Comparison of ENCODE assay signal across 1 cellular context in genomic region chr11:74749127-74749964, GRCh38.
TF ChIP-seq lines count a peak whose summit lies in the region.

No MANE protein-coding gene starts in this region.

TF ChIP-seq in HepG2, 621 proteins besides CTCF, POLR2A, EP300 and RAD21 (continued from another document and continues in another):
- TF ChIP-seq IRF1 (CRISPR knock-in tag; IDR thresholded peaks at IDR 0.05; ENCODE audit: low read depth), result no peak
- TF ChIP-seq ZBTB2 (CRISPR knock-in tag; IDR thresholded peaks at IDR 0.05; ENCODE audit: low read depth), result peak; percentile 75
- TF ChIP-seq RBM39 (IDR thresholded peaks at IDR 0.05; ENCODE audit: low read depth, low read length, poor library complexity, severe bottlenecking), result peak; percentile 71
- TF ChIP-seq HOMEZ (CRISPR knock-in tag; IDR thresholded peaks at IDR 0.05; ENCODE audit: low read depth), result 0 out of 2 replicates have a peak, but pooled peaks have one; percentile 31
- no peak for TF ChIP-seq MIER2 (CRISPR knock-in tag; IDR thresholded peaks at IDR 0.05)
- TF ChIP-seq HMG20A (CRISPR knock-in tag; IDR thresholded peaks at IDR 0.05; ENCODE audit: borderline replicate concordance), result no peak
- TF ChIP-seq FOXJ3 (CRISPR knock-in tag; IDR thresholded peaks at IDR 0.05; ENCODE audit: borderline replicate concordance), result peak; percentile 16; the same call in 1 of the 2 replicates
- TF ChIP-seq KAT2B (IDR thresholded peaks at IDR 0.05; ENCODE audit: borderline replicate concordance, low read depth, low read length), result no peak
- peak; percentile 46; the same call in 1 of the 2 replicates for TF ChIP-seq ZNF547 (CRISPR knock-in tag; IDR thresholded peaks at IDR 0.05)
- peak; percentile 38; the same call in 1 of the 2 replicates for TF ChIP-seq ZNF776 (CRISPR knock-in tag; IDR thresholded peaks at IDR 0.05)
- no peak for TF ChIP-seq FOXO1 (CRISPR knock-in tag; IDR thresholded peaks at IDR 0.05)
- TF ChIP-seq ZNF281 (CRISPR knock-in tag; IDR thresholded peaks at IDR 0.05; ENCODE audit: borderline replicate concordance), result no peak
- TF ChIP-seq ZNF567 (CRISPR knock-in tag; IDR thresholded peaks at IDR 0.05; ENCODE audit: borderline replicate concordance), result no peak
- no peak for TF ChIP-seq EEA1 (CRISPR knock-in tag; IDR thresholded peaks at IDR 0.05; ENCODE audit: borderline replicate concordance)
- TF ChIP-seq POLR2AphosphoS2 (IDR thresholded peaks at IDR 0.05; ENCODE audit: low read depth, low read length), result no peak
- TF ChIP-seq ZNF710 (CRISPR knock-in tag; IDR thresholded peaks at IDR 0.05; ENCODE audit: borderline replicate concordance), result peak; percentile 62
- no peak for TF ChIP-seq ZNF460 (CRISPR knock-in tag; IDR thresholded peaks at IDR 0.05; ENCODE audit: borderline replicate concordance)
- TF ChIP-seq ZNF772 (CRISPR knock-in tag; IDR thresholded peaks at IDR 0.05), result no peak
- TF ChIP-seq ZNF33B (CRISPR knock-in tag; IDR thresholded peaks at IDR 0.05), result no peak
- peak; percentile 71; the same call in 1 of the 2 replicates for TF ChIP-seq ZC3H13 (CRISPR knock-in tag; IDR thresholded peaks at IDR 0.05)
- no peak for TF ChIP-seq ZNF101 (CRISPR knock-in tag; IDR thresholded peaks at IDR 0.05; ENCODE audit: borderline replicate concordance, low read depth)
- TF ChIP-seq ZBTB37 (CRISPR knock-in tag; IDR thresholded peaks at IDR 0.05), result 0 out of 2 replicates have a peak, but pooled peaks have one; percentile 34
- no peak for TF ChIP-seq KLF11 (CRISPR knock-in tag; IDR thresholded peaks at IDR 0.05)
- TF ChIP-seq ZBTB49 (CRISPR knock-in tag; IDR thresholded peaks at IDR 0.05; ENCODE audit: borderline replicate concordance), result no peak
- peak; percentile 33; the same call in 1 of the 2 replicates for TF ChIP-seq ZNF792 (CRISPR knock-in tag; IDR thresholded peaks at IDR 0.05)
- TF ChIP-seq CBX5 (CRISPR knock-in tag; IDR thresholded peaks at IDR 0.05; ENCODE audit: borderline replicate concordance), result peak; percentile 27; the same call in 1 of the 2 replicates
- TF ChIP-seq BCLAF1 (IDR thresholded peaks at IDR 0.05), result no peak
- peak; percentile 33 for TF ChIP-seq ZNF781 (CRISPR knock-in tag; IDR thresholded peaks at IDR 0.05; ENCODE audit: borderline replicate concordance, not compliant biosample characterization)
- 0 out of 2 replicates have a peak, but pooled peaks have one; percentile 49 for TF ChIP-seq TARDBP (CRISPR knock-in tag; IDR thresholded peaks at IDR 0.05)
- TF ChIP-seq SALL1 (CRISPR knock-in tag; IDR thresholded peaks at IDR 0.05), result peak; percentile 84
- no peak; the same call in 1 of the 2 replicates for TF ChIP-seq HIC2 (CRISPR knock-in tag; IDR thresholded peaks at IDR 0.05; ENCODE audit: low read depth)
- TF ChIP-seq ZMAT5 (CRISPR knock-in tag; IDR thresholded peaks at IDR 0.05; ENCODE audit: borderline replicate concordance, low read depth), result no peak
- TF ChIP-seq SMYD3 (CRISPR knock-in tag; IDR thresholded peaks at IDR 0.05), result 0 out of 2 replicates have a peak, but pooled peaks have one; percentile 69
- peak; percentile 44; the same call in 1 of the 2 replicates for TF ChIP-seq ETV5 (CRISPR knock-in tag; IDR thresholded peaks at IDR 0.05; ENCODE audit: borderline replicate concordance)
- TF ChIP-seq ZNF570 (CRISPR knock-in tag; IDR thresholded peaks at IDR 0.05; ENCODE audit: borderline replicate concordance), result no peak
- no peak for TF ChIP-seq NFE2 (CRISPR knock-in tag; IDR thresholded peaks at IDR 0.05)
- no peak for TF ChIP-seq ARID2 (CRISPR knock-in tag; IDR thresholded peaks at IDR 0.05; ENCODE audit: borderline replicate concordance)
- TF ChIP-seq FOXC1 (CRISPR knock-in tag; IDR thresholded peaks at IDR 0.05; ENCODE audit: borderline replicate concordance), result no peak
- TF ChIP-seq ZNF124 (CRISPR knock-in tag; IDR thresholded peaks at IDR 0.05), result peak; percentile 66; the same call in 1 of the 2 replicates
- peak; percentile 63; the same call in 1 of the 2 replicates for TF ChIP-seq KLF12 (CRISPR knock-in tag; IDR thresholded peaks at IDR 0.05; ENCODE audit: borderline replicate concordance)
- peak; percentile 61; the same call in 1 of the 2 replicates for TF ChIP-seq ZNF749 (CRISPR knock-in tag; IDR thresholded peaks at IDR 0.05; ENCODE audit: borderline replicate concordance)
